Comparison of ENCODE assay signal across 8 cellular contexts in genomic region chr6:75283907-75284284, GRCh38. TPM values are rescaled to one million over a fixed set of nuclear protein-coding genes. Genes with fewer than 3 reads are reported as not detected.
DNase-seq lines count a peak whose midpoint lies in the region; ATAC-seq and TF ChIP-seq lines count a peak whose summit lies in the region.

No MANE protein-coding gene starts in this region.

- H3K9me3 ChIP-seq in left ventricle myocardium inferior (replicated peaks) = no peaks in the 10 kb centered on the region
- no peaks in the 10 kb centered on the region for H3K9me3 ChIP-seq in uterus

- H3K4me3 ChIP-seq in left ventricle myocardium inferior (peak overlapping the region; percentile 92), lower leg skin (ENCODE audit: low read depth, poor library complexity, severe bottlenecking) (peak overlapping the region; percentile 78), uterus (peak overlapping the region; percentile 80 to 90)

- H3K27ac ChIP-seq in left ventricle myocardium inferior (replicated peaks) (peak overlapping the region; percentile 92), angular gyrus (ENCODE audit: low read depth, low read length) (peak overlapping the region; percentile 86), uterus (peak overlapping the region; percentile 90 to 94)

- no peaks in the 10 kb centered on the region for H3K27me3 ChIP-seq in left ventricle myocardium inferior (ENCODE audit: low read depth)
- H3K27me3 ChIP-seq in uterus = no peaks in the 10 kb centered on the region

- peaks cover 72% of the 10 kb centered on the region for H3K4me1 ChIP-seq in left ventricle myocardium inferior
- H3K4me1 ChIP-seq in uterus = peaks cover 0 to 5% of the 10 kb centered on the region in 2 donors

- TF ChIP-seq POLR2A in lower leg skin (IDR thresholded peaks at IDR 0.05) (no peak), uterus (IDR thresholded peaks at IDR 0.05) (no peak)

- 0 to 2% methylated on average over 10 of the region's 10 CpGs for WGBS in lower leg skin, 2 donors

- intact Hi-C loops in left ventricle myocardium inferior (cut with micrococcal nuclease) (no loop called here), Right ventricle myocardium superior (cut with DNase I) (no loop called here), lower leg skin (cut with DNase I; ENCODE audit: low total_unique reads) (no loop called here), uterus (cut with DNase I; ENCODE audit: low total_unique reads) (no loop called here)

- TF ChIP-seq CTCF in left ventricle myocardium inferior (IDR thresholded peaks at IDR 0.05; ENCODE audit: borderline replicate concordance) (no peak), lower leg skin (IDR thresholded peaks at IDR 0.05) (no peak), uterus (IDR thresholded peaks at IDR 0.05) (no peak)

- peaks cover 5% of the 10 kb centered on the region for H3K36me3 ChIP-seq in left ventricle myocardium inferior
- H3K36me3 ChIP-seq in uterus = no peaks in the 10 kb centered on the region

- no peak for DNase-seq in left ventricle myocardium inferior
- no peak for DNase-seq in Right ventricle myocardium superior
- no peak for DNase-seq in lower leg skin (ENCODE audit: low spot score in 2 of 2)
- DNase-seq in uterus = no peak
- no peak for DNase-seq in superior temporal gyrus (ENCODE audit: extremely low spot score)
- no peak for DNase-seq in SK-N-DZ (ENCODE audit: low spot score)

- ATAC-seq in Right ventricle myocardium superior (ENCODE audit: poor library complexity) (no peak), HG02852 (IDR thresholded peaks at IDR 0.05; ENCODE audit: unreplicated experiment) (no peak)

RNA-seq across cellular contexts. Expression of gene TMEM30A, which starts 0.7 kb away (rescaled TPM):
- total RNA-seq in left ventricle myocardium inferior (52.3 TPM), Right ventricle myocardium superior (40.0 TPM), lower leg skin (10 to 100 TPM; 32.5 to 59.8 (median 54.7) TPM), uterus (100 to 1,000 TPM in 2 of 4 donors, 10 to 100 TPM in 2; 71.0 to 194 (median 125) TPM)
- polyA plus RNA-seq in SK-N-DZ (2014; cell fraction: cytosol; rRNA removed) = 49.6 and 50.8 TPM in 2 replicates
- 24.2 and 24.6 TPM in 2 replicates for polyA plus RNA-seq in SK-N-DZ (2014; cell fraction: nucleus; rRNA removed)

RNA-seq across cellular contexts. Expression of gene COX7A2, which starts 40.3 kb away (rescaled TPM):
- 1,008 TPM for total RNA-seq in left ventricle myocardium inferior
- 945 TPM for total RNA-seq in Right ventricle myocardium superior
- 100 to 1,000 TPM in 3 of 4 donors, 10 to 100 TPM in 1; 90.2 to 517 (median 146) TPM for total RNA-seq in lower leg skin
- 1,000 to 10,000 TPM in 1 of 4 donors, 100 to 1,000 TPM in 2, 10 to 100 TPM in 1; 58.5 to 1,788 (median 211) TPM for total RNA-seq in uterus
- 4,889 and 5,791 TPM in 2 replicates for polyA plus RNA-seq in SK-N-DZ (2014; cell fraction: cytosol; rRNA removed)
- 1,566 and 3,018 TPM in 2 replicates for polyA plus RNA-seq in SK-N-DZ (2014; cell fraction: nucleus; rRNA removed)
